In the genomic region with DNA sequence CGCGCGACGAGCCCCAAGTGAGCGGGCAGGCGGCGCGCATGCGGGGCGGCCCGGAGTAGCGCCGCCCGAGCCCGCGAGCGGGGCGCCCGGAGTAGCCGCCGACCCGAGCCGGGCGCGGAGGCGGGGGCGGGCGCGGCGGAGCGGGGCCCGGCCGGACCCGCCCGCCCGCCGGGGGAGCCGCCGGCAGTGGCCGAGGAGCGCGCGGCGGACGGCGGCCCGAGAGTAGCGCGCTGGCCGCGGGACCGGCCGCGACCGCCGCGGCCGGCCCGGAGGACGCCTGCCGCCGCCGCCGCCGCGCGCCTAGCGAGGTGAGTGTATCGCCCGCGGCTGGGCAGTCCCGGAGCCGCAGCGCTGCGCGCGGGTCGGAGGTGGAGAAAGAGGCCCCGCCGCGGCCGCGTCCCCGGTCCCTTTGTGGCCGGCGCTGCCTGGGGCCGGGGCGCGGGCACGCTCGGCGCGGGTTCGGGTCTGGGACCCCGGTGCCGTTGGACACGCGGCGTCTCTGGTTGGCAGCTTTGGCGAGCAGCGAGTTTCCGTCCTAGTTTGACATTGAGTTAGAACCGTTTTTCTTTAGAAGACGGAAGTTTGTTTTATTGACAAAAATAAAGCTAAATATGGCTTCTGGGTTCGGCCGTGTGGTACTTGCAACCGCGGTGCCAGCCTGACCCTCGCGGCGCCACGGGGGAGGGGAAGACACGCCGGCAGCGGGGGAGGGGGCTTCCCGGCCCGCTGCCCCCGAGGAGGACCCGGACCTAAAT, we compare ENCODE assay signal across 8 cellular contexts. TPM values are rescaled to one million over a fixed set of nuclear protein-coding genes. Genes with fewer than 3 reads are reported as not detected.
A peak's percentile ranks its signal among the peaks of the same experiment; 100 is the strongest.
DNase-seq lines count a peak whose midpoint lies in the region; ATAC-seq, FAIRE-seq and TF ChIP-seq lines count a peak whose summit lies in the region.

A gene (plus strand): TSS at position 186 of the 755 bp plus-strand sequence. CDS start 72,923 bp downstream, outside the sequence.

- H3K4me1 Mint-ChIP-seq in activated T-helper 17 cell treated with anti-CD3 and anti-CD28 coated beads, Interleukin-2, amount 50 U/mL, for 72 hours = peaks cover 33% of the 10 kb centered on the region

- H3K36me3 ChIP-seq in MG63 (peaks cover 3% of the 10 kb centered on the region; the same call in 1 of the 2 replicates), neuron (ENCODE audit: insufficient read depth, low read length) (no peaks in the 10 kb centered on the region)

- DNase-seq in NCI-H1105 (lab: John Stamatoyannopoulos, UW) (peak; percentile 29), NCI-H1105 treated with DMSO at 0.1 percent for 48 hours (lab: John Stamatoyannopoulos, UW) (no peak), MG63 (peak; percentile 19), foreskin keratinocyte (no peak), GM12891 (ENCODE audit: insufficient read length, low spot score) (no peak)

- TF ChIP-seq CTCF in foreskin keratinocyte (conservative IDR thresholded peaks at IDR 0.05) = no peak

- peak within 1 kb of the TSS; percentile 82 for H3K27ac ChIP-seq in foreskin keratinocyte

- peak within 1 kb of the TSS; percentile 70 for H3K4me3 Mint-ChIP-seq in activated T-helper 17 cell treated with anti-CD3 and anti-CD28 coated beads, Interleukin-2, amount 50 U/mL, for 72 hours

- FAIRE-seq in GM12891 (lab: Jason Lieb, UNC) = no peak

- H3K9me3 ChIP-seq in MG63 (peaks cover 2% of the 10 kb centered on the region; the same call in 1 of the 2 replicates), neuron (ENCODE audit: low read length) (peaks cover 9% of the 10 kb centered on the region)

- H2AFZ ChIP-seq in neuron (ENCODE audit: low read depth, low read length) = peak within 1 kb of the TSS; percentile 85

- peak within 1 kb of the TSS; percentile 20 for H3K27ac Mint-ChIP-seq in activated T-helper 17 cell treated with anti-CD3 and anti-CD28 coated beads, Interleukin-2, amount 50 U/mL, for 72 hours

- H3K9me3 Mint-ChIP-seq in activated T-helper 17 cell treated with anti-CD3 and anti-CD28 coated beads, Interleukin-2, amount 50 U/mL, for 72 hours = no peaks in the 10 kb centered on the region

- ATAC-seq in activated T-helper 17 cell treated with anti-CD3 and anti-CD28 coated beads, Interleukin-2, amount 50 U/mL, for 72 hours (replicated peaks) = peak; percentile 18
- ATAC-seq in foreskin keratinocyte = peak; percentile 24
- ATAC-seq in HG02763 (IDR thresholded peaks at IDR 0.05; ENCODE audit: unreplicated experiment) = no peak

- H3K4me1 ChIP-seq in foreskin keratinocyte (peaks cover 12% of the 10 kb centered on the region), neuron (ENCODE audit: insufficient read depth, low read length) (peaks cover 13% of the 10 kb centered on the region)

- H3K27me3 ChIP-seq in MG63 (no peaks in the 10 kb centered on the region), foreskin keratinocyte (no peaks in the 10 kb centered on the region), neuron (ENCODE audit: insufficient read depth, low read length) (no peaks in the 10 kb centered on the region)

- H3K4me3 ChIP-seq in MG63 = peak within 1 kb of the TSS; percentile 67
- peak within 1 kb of the TSS; percentile 92 for H3K4me3 ChIP-seq in neuron (ENCODE audit: low read length)

- TF ChIP-seq POLR2A in GM12891 (IDR thresholded peaks at IDR 0.05; ENCODE audit: low read depth, low read length) = no peak

- H3K27me3 Mint-ChIP-seq in activated T-helper 17 cell treated with anti-CD3 and anti-CD28 coated beads, Interleukin-2, amount 50 U/mL, for 72 hours = peaks cover 6% of the 10 kb centered on the region

- no peaks in the 10 kb centered on the region for H3K36me3 Mint-ChIP-seq in activated T-helper 17 cell treated with anti-CD3 and anti-CD28 coated beads, Interleukin-2, amount 50 U/mL, for 72 hours (ENCODE audit: low read depth)

TF ChIP-seq in GM12891, 5 proteins besides CTCF, POLR2A, EP300 and RAD21:
- TF ChIP-seq TAF1 (IDR thresholded peaks at IDR 0.05; ENCODE audit: low read depth, low read length) = no peak
- no peak for TF ChIP-seq SPI1 (IDR thresholded peaks at IDR 0.05; ENCODE audit: low read depth, low read length)
- TF ChIP-seq POLR2AphosphoS5 (IDR thresholded peaks at IDR 0.05; ENCODE audit: low read depth, low read length) = no peak
- no peak for TF ChIP-seq PAX5 (IDR thresholded peaks at IDR 0.05; ENCODE audit: insufficient read depth, low read length, severe bottlenecking)
- no peak for TF ChIP-seq POU2F2 (IDR thresholded peaks at IDR 0.05; ENCODE audit: low read depth, low read length)

RNA-seq across cellular contexts. Expression of the gene that starts here (rescaled TPM):
- total RNA-seq in MG63 (2014; rRNA removed; shearing (Covaris generic); ENCODE audit: low replicate concordance) = 62.6 and 71.3 TPM in 2 replicates
- 10 to 100 TPM; 27.9 to 69.3 TPM for total RNA-seq in activated T-helper 17 cell treated with anti-CD3 and anti-CD28 coated beads, Interleukin-2, amount 50 U/mL, for 72 hours
- total RNA-seq in foreskin keratinocyte = 60.0 and 60.7 TPM in 2 replicates
- polyA plus RNA-seq in foreskin keratinocyte = 18.9 and 23.7 TPM in 2 replicates
- 11.6 TPM for polyA plus RNA-seq in GM12891 (2012; ENCODE audit: low read depth, missing spikeins)

Comparison
In these comparisons a context has a peak if more than half of its experiments do, and no peak if none do; other contexts are left out.
1. DNase-seq: peak in NCI-H1105 (single experiment) and MG63 (single experiment); none in NCI-H1105 treated with DMSO at 0.1 percent for 48 hours (single experiment), foreskin keratinocyte (0 of 2) and GM12891 (single experiment).